In the genomic region with DNA sequence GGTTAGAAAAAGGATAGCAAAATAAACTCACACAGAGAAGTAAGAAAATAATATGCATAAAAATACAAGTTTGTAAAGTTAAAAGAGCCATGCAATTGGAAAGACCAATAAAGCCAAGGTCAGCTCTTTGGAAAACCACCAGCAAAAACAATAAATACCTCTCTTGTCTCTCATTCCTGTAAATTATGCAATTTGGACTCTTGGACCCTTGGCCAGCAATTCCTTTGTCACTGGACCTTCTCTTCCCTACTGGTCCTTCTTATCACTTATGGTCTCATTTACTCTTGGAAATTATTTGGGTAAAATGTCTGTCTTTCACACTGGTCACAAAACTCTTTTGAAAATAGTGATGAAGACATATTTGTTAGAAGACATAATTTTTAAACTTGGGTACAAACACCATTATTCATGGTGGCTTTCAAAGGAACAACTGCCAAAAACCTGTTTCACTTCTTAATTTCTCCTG, we compare ENCODE assay signal across 1 cellular context.
TF ChIP-seq lines count a peak whose summit lies in the region.

No MANE protein-coding gene starts in this region.

TF ChIP-seq in liver, 16 proteins besides CTCF, POLR2A, EP300 and RAD21 (continued from another document):
- TF ChIP-seq, protein P1, sequence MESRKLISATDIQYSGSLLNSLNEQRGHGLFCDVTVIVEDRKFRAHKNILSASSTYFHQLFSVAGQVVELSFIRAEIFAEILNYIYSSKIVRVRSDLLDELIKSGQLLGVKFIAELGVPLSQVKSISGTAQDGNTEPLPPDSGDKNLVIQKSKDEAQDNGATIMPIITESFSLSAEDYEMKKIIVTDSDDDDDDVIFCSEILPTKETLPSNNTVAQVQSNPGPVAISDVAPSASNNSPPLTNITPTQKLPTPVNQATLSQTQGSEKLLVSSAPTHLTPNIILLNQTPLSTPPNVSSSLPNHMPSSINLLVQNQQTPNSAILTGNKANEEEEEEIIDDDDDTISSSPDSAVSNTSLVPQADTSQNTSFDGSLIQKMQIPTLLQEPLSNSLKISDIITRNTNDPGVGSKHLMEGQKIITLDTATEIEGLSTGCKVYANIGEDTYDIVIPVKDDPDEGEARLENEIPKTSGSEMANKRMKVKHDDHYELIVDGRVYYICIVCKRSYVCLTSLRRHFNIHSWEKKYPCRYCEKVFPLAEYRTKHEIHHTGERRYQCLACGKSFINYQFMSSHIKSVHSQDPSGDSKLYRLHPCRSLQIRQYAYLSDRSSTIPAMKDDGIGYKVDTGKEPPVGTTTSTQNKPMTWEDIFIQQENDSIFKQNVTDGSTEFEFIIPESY (IDR thresholded peaks at IDR 0.05): peak; percentile 78
- TF ChIP-seq FOXA2 (IDR thresholded peaks at IDR 0.05) (peak; percentile 74), RXRA (IDR thresholded peaks at IDR 0.05) (peak; percentile 70 to 89), EGR1 (IDR thresholded peaks at IDR 0.05; ENCODE audit: low read depth in 2 of 2) (no peak), JUND (IDR thresholded peaks at IDR 0.05) (peak; percentile 29 to 82)
